8 cellular contexts compared by ENCODE assay signal in the genomic region with DNA sequence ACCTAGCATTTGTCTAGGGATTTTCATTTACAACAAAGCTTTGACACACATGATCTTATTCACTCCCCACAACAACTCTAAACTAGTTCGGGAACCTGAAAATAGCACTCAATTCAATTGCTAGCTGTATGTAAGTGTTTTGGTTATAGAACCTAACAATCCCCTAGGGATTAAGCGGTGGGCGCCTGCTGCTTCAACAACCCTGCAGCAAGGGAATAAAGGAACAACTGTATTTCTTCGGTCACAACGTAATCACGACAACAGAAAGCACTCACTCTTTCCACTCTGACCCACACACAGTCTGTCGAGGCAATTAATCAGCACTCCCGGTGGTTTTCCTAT. TPM values are rescaled to one million over a fixed set of nuclear protein-coding genes. Genes with fewer than 3 reads are reported as not detected.
DNase-seq lines count a peak whose midpoint lies in the region; ATAC-seq and TF ChIP-seq lines count a peak whose summit lies in the region.

No MANE protein-coding gene starts in this region.

- no peaks in the 10 kb centered on the region for H3K9me3 Mint-ChIP-seq in naive thymus-derived CD8-positive, alpha-beta T cell

- peak overlapping the region; percentile 72 for H3K4me3 ChIP-seq in brain microvascular endothelial cell (ENCODE audit: low read depth, low read length)

- no peak for DNase-seq in brain microvascular endothelial cell
- DNase-seq in naive thymus-derived CD8-positive, alpha-beta T cell: peak in 1 of 10 donors; percentile 1
- no peak for DNase-seq in effector CD8-positive, alpha-beta T cell (lab: John Stamatoyannopoulos, UW)
- DNase-seq in posterior cingulate gyrus: no peak
- no peak for DNase-seq in NCI-H69 (lab: John Stamatoyannopoulos, UW)

- H3K27me3 Mint-ChIP-seq in naive thymus-derived CD8-positive, alpha-beta T cell: no peaks in the 10 kb centered on the region

- ATAC-seq in GM18517 (IDR thresholded peaks at IDR 0.05; ENCODE audit: unreplicated experiment): peak; percentile 23
- peak; percentile 6 for ATAC-seq in HG03103 (IDR thresholded peaks at IDR 0.05; ENCODE audit: low read depth, unreplicated experiment)
- ATAC-seq in naive thymus-derived CD8-positive, alpha-beta T cell: no peak
- ATAC-seq in HG02973 (IDR thresholded peaks at IDR 0.05; ENCODE audit: unreplicated experiment): no peak

- H3K27me3 ChIP-seq in brain microvascular endothelial cell (replicated peaks): no peaks in the 10 kb centered on the region

- no peak for TF ChIP-seq CTCF in brain microvascular endothelial cell (IDR thresholded peaks at IDR 0.05; ENCODE audit: low read depth, low read length, missing control alignments)

- H3K27ac Mint-ChIP-seq in naive thymus-derived CD8-positive, alpha-beta T cell: peak overlapping the region in 6 of 10 donors; percentile 4 to 90 (median 79)

- H3K4me3 Mint-ChIP-seq in naive thymus-derived CD8-positive, alpha-beta T cell: peak overlapping the region; percentile 85 to 98 (median 93)

- H3K4me1 Mint-ChIP-seq in naive thymus-derived CD8-positive, alpha-beta T cell: peaks cover 12 to 39% (median 24%) of the 10 kb centered on the region in 4 donors

- in situ Hi-C loops in brain microvascular endothelial cell (cut with HindIII; ENCODE audit: low pct_ligation_motif_present, low sequenced_read_pairs): no loop called here

- POLR2A ChIA-PET in naive thymus-derived CD8-positive, alpha-beta T cell (lab: Charles Lee): no interaction called here

- H3K27ac ChIP-seq in brain microvascular endothelial cell: no peak overlapping the region

- no peaks in the 10 kb centered on the region for H3K36me3 ChIP-seq in brain microvascular endothelial cell (replicated peaks)

- H3K36me3 Mint-ChIP-seq in naive thymus-derived CD8-positive, alpha-beta T cell: no peaks in the 10 kb centered on the region

- intact Hi-C loops in posterior cingulate gyrus (cut with DNase I): no loop called here

RNA-seq across cellular contexts. Expression of a gene that starts 0.7 kb away (rescaled TPM):
- 1 to 10 TPM; 6.1 TPM for total RNA-seq in naive thymus-derived CD8-positive, alpha-beta T cell
- polyA plus RNA-seq in naive thymus-derived CD8-positive, alpha-beta T cell: 1 to 10 TPM; 4.2 to 5.9 (median 5.5) TPM

Comparison
In these comparisons a context has a peak if more than half of its experiments do, and no peak if none do; other contexts are left out.
1. ATAC-seq: peak in GM18517 (single experiment) and HG03103 (single experiment); none in naive thymus-derived CD8-positive, alpha-beta T cell (0 of 2) and HG02973 (single experiment).